ENCODE assay signal across 8 cellular contexts in the genomic region with DNA sequence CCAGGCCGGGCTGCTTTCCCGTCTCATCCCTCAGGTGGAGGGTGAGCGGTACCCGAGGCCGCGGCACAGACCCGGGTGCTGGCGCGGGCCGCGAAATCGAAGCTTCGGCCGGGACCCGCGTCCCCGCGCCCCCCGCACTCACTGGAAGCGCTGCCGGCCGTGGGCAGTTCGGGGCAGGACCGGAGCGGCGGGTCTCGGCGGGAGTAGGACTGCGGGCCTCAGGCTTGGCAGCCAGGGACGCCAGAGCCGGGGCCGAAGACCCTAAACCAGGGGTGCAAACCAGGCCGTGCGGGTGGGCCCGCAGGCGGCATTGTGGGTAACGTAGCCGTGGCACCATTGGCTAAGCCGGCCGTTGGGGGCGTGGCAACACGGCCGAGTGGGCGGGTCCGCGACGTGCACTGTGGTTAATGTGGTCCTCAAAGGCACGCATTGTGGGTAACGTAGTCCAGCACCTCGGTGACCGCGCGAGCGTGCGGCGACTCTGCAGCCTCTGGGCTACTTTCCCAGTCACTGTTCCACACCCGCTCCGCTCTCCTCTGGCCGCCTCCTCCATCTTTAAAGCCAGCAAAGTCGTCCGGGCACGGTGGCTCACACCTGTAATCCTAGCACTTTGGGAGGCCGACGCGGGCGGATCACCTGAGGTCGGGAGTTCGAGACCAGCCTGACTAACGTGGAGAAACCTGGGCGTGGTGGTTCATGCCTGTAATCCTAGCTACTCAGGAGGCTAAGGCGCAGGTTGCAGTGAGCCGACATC. TPM values are rescaled to one million over a fixed set of nuclear protein-coding genes. Genes with fewer than 3 reads are reported as not detected.
DNase-seq lines count a peak whose midpoint lies in the region; ATAC-seq, FAIRE-seq and TF ChIP-seq lines count a peak whose summit lies in the region.

TSS of gene ZNF500 (minus strand) at position 288 of the 754 bp plus-strand sequence. CDS start 1,184 bp downstream, outside the sequence.

- FAIRE-seq in H54 (lab: Jason Lieb, UNC) = peak; percentile 83

- ATAC-seq in activated T-helper 17 cell treated with anti-CD3 and anti-CD28 coated beads, Interleukin-2, amount 50 U/mL, for 72 hours (replicated peaks) = peak; percentile 78
- ATAC-seq in naive thymus-derived CD8-positive, alpha-beta T cell = peak; percentile 86 to 94
- peak; percentile 90 to 92 for ATAC-seq in stimulated activated naive B cell treated with anti-CD40 and anti-IgM and Interleukin-4, amounts not matched to agents 10 μg/mL and 1 μg/mL and 100 μg/mL, for 72 hours (replicated peaks)

- CTCF ChIA-PET in RWPE1 (lab: Yijun Ruan, JAX) = interaction anchor here (0.9 kb wide), 1 partner anchor 21 kb away, joined by 5 read pairs; the partner anchor contains the start of gene SEPTIN12

- peak within 1 kb of the TSS; percentile 85 for H3K27ac ChIP-seq in RWPE1

- peak within 1 kb of the TSS; percentile 97 for H3K4me3 Mint-ChIP-seq in activated T-helper 17 cell treated with anti-CD3 and anti-CD28 coated beads, Interleukin-2, amount 50 U/mL, for 72 hours
- peak within 1 kb of the TSS; percentile 88 to 95 (median 92) for H3K4me3 Mint-ChIP-seq in naive thymus-derived CD8-positive, alpha-beta T cell
- peak within 1 kb of the TSS; percentile 93 to 96 for H3K4me3 Mint-ChIP-seq in stimulated activated naive B cell treated with anti-CD40 and anti-IgM and Interleukin-4, amounts not matched to agents 10 μg/mL and 1 μg/mL and 100 μg/mL, for 72 hours

- no peaks in the 10 kb centered on the region for H3K9me3 Mint-ChIP-seq in activated T-helper 17 cell treated with anti-CD3 and anti-CD28 coated beads, Interleukin-2, amount 50 U/mL, for 72 hours
- no peaks in the 10 kb centered on the region for H3K9me3 Mint-ChIP-seq in naive thymus-derived CD8-positive, alpha-beta T cell
- H3K9me3 Mint-ChIP-seq in stimulated activated naive B cell treated with anti-CD40 and anti-IgM and Interleukin-4, amounts not matched to agents 10 μg/mL and 1 μg/mL and 100 μg/mL, for 72 hours = no peaks in the 10 kb centered on the region

- TF ChIP-seq POLR2A in H54 (IDR thresholded peaks at IDR 0.05; ENCODE audit: low read depth, low read length) = peak; percentile 59

- POLR2A ChIA-PET in RWPE1 (lab: Yijun Ruan, JAX; ENCODE audit: low non-redundant PET) = no interaction called here
- POLR2A ChIA-PET in naive thymus-derived CD8-positive, alpha-beta T cell (lab: Charles Lee) = interaction anchor here (1.5 to 5.8 kb wide), 7 partner anchors 19 to 150 kb away, joined by 3 to 60 read pairs (median 4); partner anchors contain the start of genes ANKS3, DNAAF8 and ROGDI

- H3K4me3 ChIP-seq in fibroblast of mammary gland (ENCODE audit: control insufficient read depth, low read depth, low read length) = peak within 1 kb of the TSS; percentile 85

- H3K36me3 Mint-ChIP-seq in activated T-helper 17 cell treated with anti-CD3 and anti-CD28 coated beads, Interleukin-2, amount 50 U/mL, for 72 hours (ENCODE audit: low read depth) = peaks cover 22% of the 10 kb centered on the region
- peaks cover 0 to 26% (median 0%) of the 10 kb centered on the region in 3 donors for H3K36me3 Mint-ChIP-seq in naive thymus-derived CD8-positive, alpha-beta T cell
- H3K36me3 Mint-ChIP-seq in stimulated activated naive B cell treated with anti-CD40 and anti-IgM and Interleukin-4, amounts not matched to agents 10 μg/mL and 1 μg/mL and 100 μg/mL, for 72 hours = peaks cover 8 to 16% of the 10 kb centered on the region in 2 donors

- H3K27ac Mint-ChIP-seq in activated T-helper 17 cell treated with anti-CD3 and anti-CD28 coated beads, Interleukin-2, amount 50 U/mL, for 72 hours = peak within 1 kb of the TSS; percentile 94
- peak within 1 kb of the TSS; percentile 86 to 96 (median 94) for H3K27ac Mint-ChIP-seq in naive thymus-derived CD8-positive, alpha-beta T cell
- H3K27ac Mint-ChIP-seq in stimulated activated naive B cell treated with anti-CD40 and anti-IgM and Interleukin-4, amounts not matched to agents 10 μg/mL and 1 μg/mL and 100 μg/mL, for 72 hours = peak within 1 kb of the TSS; percentile 96

- peaks cover 11% of the 10 kb centered on the region for H3K4me1 Mint-ChIP-seq in activated T-helper 17 cell treated with anti-CD3 and anti-CD28 coated beads, Interleukin-2, amount 50 U/mL, for 72 hours
- H3K4me1 Mint-ChIP-seq in naive thymus-derived CD8-positive, alpha-beta T cell = peaks cover 16 to 48% (median 34%) of the 10 kb centered on the region in 4 donors
- H3K4me1 Mint-ChIP-seq in stimulated activated naive B cell treated with anti-CD40 and anti-IgM and Interleukin-4, amounts not matched to agents 10 μg/mL and 1 μg/mL and 100 μg/mL, for 72 hours = peaks cover 27 to 35% of the 10 kb centered on the region in 2 donors

- no peak for TF ChIP-seq CTCF in RWPE1 (conservative IDR thresholded peaks at IDR 0.05; ENCODE audit: low read depth)
- TF ChIP-seq CTCF in fibroblast of mammary gland (conservative IDR thresholded peaks at IDR 0.05; ENCODE audit: control insufficient read depth, insufficient read depth, low read depth, low read length) = no peak

- no peaks in the 10 kb centered on the region for H3K27me3 Mint-ChIP-seq in activated T-helper 17 cell treated with anti-CD3 and anti-CD28 coated beads, Interleukin-2, amount 50 U/mL, for 72 hours
- no peaks in the 10 kb centered on the region for H3K27me3 Mint-ChIP-seq in naive thymus-derived CD8-positive, alpha-beta T cell
- no peaks in the 10 kb centered on the region for H3K27me3 Mint-ChIP-seq in stimulated activated naive B cell treated with anti-CD40 and anti-IgM and Interleukin-4, amounts not matched to agents 10 μg/mL and 1 μg/mL and 100 μg/mL, for 72 hours

- DNase-seq in ELF-1 (ENCODE audit: low read depth, low spot score) (peak; percentile 98), H54 (ENCODE audit: insufficient read length, low spot score) (peak; percentile 95), LoVo (ENCODE audit: low spot score) (peak; percentile 95), RWPE1 (ENCODE audit: low spot score) (peak; percentile 96), fibroblast of mammary gland (ENCODE audit: low read depth) (peak; percentile 94)
- DNase-seq in naive thymus-derived CD8-positive, alpha-beta T cell = peak; percentile 88 to 97 (median 94)
- peak; percentile 96 for DNase-seq in stimulated activated naive B cell treated with anti-CD40 and anti-IgM and Interleukin-4, amounts not matched to agents 10 μg/mL and 1 μg/mL and 100 μg/mL, for 72 hours

RNA-seq across cellular contexts. Expression of gene ZNF500, which starts in this region (rescaled TPM):
- total RNA-seq in activated T-helper 17 cell treated with anti-CD3 and anti-CD28 coated beads, Interleukin-2, amount 50 U/mL, for 72 hours = 10 to 100 TPM in 1 of 2 donors, 1 to 10 TPM in 1; 9.7 to 12.5 TPM
- total RNA-seq in naive thymus-derived CD8-positive, alpha-beta T cell = 10 to 100 TPM; 29.1 to 34.7 TPM
- polyA plus RNA-seq in naive thymus-derived CD8-positive, alpha-beta T cell = 10 to 100 TPM; 14.3 to 17.3 (median 16.8) TPM

Comparison
In these comparisons a context has a peak if more than half of its experiments do, and no peak if none do; other contexts are left out.
1. Peak in every context shown above with its lines: DNase-seq, ATAC-seq, H3K4me3 ChIP-seq and H3K27ac ChIP-seq.